In the genomic region with DNA sequence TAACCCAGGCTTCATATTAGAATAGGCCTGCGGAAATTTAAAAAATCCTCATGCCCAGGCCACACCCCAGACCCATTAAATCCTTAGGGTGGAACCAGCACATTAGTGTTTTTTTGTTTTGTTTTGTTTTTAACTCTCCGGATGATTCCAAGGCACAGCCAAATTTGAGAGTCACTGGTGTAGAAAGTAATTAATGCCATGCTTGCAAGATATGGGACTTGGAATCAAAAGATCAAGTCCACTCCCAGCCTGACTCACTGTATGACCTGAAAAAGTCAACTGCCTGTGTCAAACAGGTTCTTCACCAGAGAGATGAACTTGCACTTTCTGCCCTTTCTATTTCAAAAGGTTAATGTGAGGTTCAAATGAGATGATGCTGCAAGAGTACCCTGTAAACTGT, we compare ENCODE assay signal across 24 cellular contexts.
"Had no signal": no experiment of that assay in that cellular context is flagged by ENCODE, and none has a peak within 500 bp of the region (broad histone marks: within the 10 kb centered on the region; RNA-seq: fewer than 3 reads in every experiment).

No MANE protein-coding gene starts in this region.

- H3K27ac Mint-ChIP-seq: IgD-negative memory B cell had no signal

- H3K4me3 Mint-ChIP-seq: IgD-negative memory B cell had no signal

- H3K27me3 Mint-ChIP-seq: IgD-negative memory B cell had no signal

- DNase-seq: Kasumi-1, MV-4-11, NCI-H1048, NCI-H1105, NCI-H1417 treated with DMSO at 0.1 percent for 48 hours, NCI-H146, NCI-H1694 treated with DMSO at 0.1 percent for 48 hours, NCI-H2029, NCI-H2081 treated with DMSO at 0.1 percent for 48 hours, NCI-H2171, NCI-H226, NCI-H446, NCI-H510A, NCI-H524 treated with DMSO at 0.1 percent for 48 hours, NCI-H69, NCI-H774, SHP77, SK-N-SH, SW 1271 had no signal

- H3K27ac ChIP-seq: HL-60, KMS-11, RWPE1 had no signal

- H3K36me3 Mint-ChIP-seq: IgD-negative memory B cell had no signal

- H3K9me3 Mint-ChIP-seq: IgD-negative memory B cell had no signal

- H3K9me3 ChIP-seq: SK-N-SH had no signal

- H3K4me3 ChIP-seq: K562 had no signal

- ATAC-seq: K562 had no signal

- H3K4me1 Mint-ChIP-seq: IgD-negative memory B cell had no signal
